Comparison of ENCODE assay signal across 8 cellular contexts in the genomic region with DNA sequence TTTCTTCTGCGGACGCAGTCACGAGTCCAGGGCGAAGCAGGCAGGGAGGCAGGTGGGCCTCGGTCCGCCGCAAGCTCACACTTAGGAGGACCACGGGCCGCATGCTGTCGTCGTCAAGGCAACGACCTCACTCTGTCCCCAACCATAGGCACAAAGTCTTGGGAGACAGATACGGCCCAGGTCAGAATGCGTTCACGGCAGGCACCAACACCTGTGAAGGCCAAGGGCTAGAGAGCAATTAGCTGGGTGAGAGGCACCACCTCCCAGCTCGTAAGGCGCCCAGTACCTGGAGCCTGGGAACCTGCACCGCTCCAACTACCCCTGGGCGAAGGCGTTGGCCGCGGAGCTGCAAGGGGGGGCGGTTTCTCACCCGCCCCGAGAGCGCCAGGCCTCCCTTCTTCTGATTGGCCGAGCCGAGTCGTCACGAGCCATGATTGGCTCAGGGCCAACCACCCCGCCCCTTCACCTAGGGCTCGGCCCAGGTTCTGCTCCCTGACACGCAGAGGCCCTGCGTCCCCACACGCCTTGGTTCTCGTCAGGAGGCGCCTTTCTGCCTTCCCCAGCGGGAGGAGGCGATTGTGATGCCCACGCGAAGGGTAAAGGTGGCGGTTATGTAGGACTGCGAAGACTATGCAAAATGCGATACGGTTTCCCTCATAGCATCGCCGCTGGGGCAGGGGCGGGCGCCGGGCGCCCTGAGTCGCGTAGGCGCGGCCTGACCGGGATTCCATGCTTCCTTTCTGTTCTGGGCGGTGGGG. TPM values are rescaled to one million over a fixed set of nuclear protein-coding genes. Genes with fewer than 3 reads are reported as not detected.
A peak's percentile ranks its signal among the peaks of the same experiment; 100 is the strongest.
DNase-seq lines count a peak whose midpoint lies in the region; ATAC-seq and TF ChIP-seq lines count a peak whose summit lies in the region.

Gene CDKL2, minus strand, starts transcription at position 355 of the 758 bp plus-strand sequence. CDS start 4,540 bp downstream, outside the sequence.

- intact Hi-C loops in MCF 10A (cut with micrococcal nuclease), result no loop called here

- POLR2A ChIA-PET in MCF 10A (lab: Yijun Ruan, JAX), result interaction anchor here (1.2 kb wide), 1 partner anchor 43 kb away, joined by 3 read pairs; the partner anchor contains the start of gene G3BP2

- no peaks in the 10 kb centered on the region for H3K36me3 ChIP-seq in skeletal muscle satellite cell (ENCODE audit: insufficient read depth, low read length)

- H3K4me2 ChIP-seq in skeletal muscle satellite cell (ENCODE audit: low read length), result peak within 1 kb of the TSS; percentile 90

- H3K4me1 Mint-ChIP-seq in MCF 10A (ENCODE audit: insufficient read depth, unreplicated experiment), result no peaks in the 10 kb centered on the region

- CTCF ChIA-PET in MCF 10A (lab: Yijun Ruan, JAX), result no interaction called here

- no peaks in the 10 kb centered on the region for H3K9me3 Mint-ChIP-seq in MCF 10A (ENCODE audit: unreplicated experiment)

- DNase-seq in DMS79 treated with DMSO at 0.1 percent for 48 hours (lab: John Stamatoyannopoulos, UW) (peak; percentile 81), NCI-H1092 (lab: John Stamatoyannopoulos, UW) (peak; percentile 87), MCF 10A (ENCODE audit: unreplicated experiment) (no peak), OCI-M2 (lab: John Stamatoyannopoulos, UW; ENCODE audit: unreplicated experiment) (no peak)

- no peaks in the 10 kb centered on the region for H3K36me3 Mint-ChIP-seq in MCF 10A (ENCODE audit: insufficient read depth, unreplicated experiment)

- H3K27ac ChIP-seq in VCaP, result peak within 1 kb of the TSS; percentile 55

- peak; percentile 99 for ATAC-seq in GM21825 (IDR thresholded peaks at IDR 0.05; ENCODE audit: unreplicated experiment)

- no peak within 1 kb of the TSS for H3K9ac ChIP-seq in skeletal muscle satellite cell (ENCODE audit: low read depth, low read length)

- no peak within 1 kb of the TSS for H3K27ac Mint-ChIP-seq in MCF 10A (ENCODE audit: low read depth, unreplicated experiment)

- no peaks in the 10 kb centered on the region for H3K27me3 Mint-ChIP-seq in MCF 10A (ENCODE audit: insufficient read depth, unreplicated experiment)

- H3K9me3 ChIP-seq in iPS-18c (ENCODE audit: control insufficient read depth, insufficient read depth, low read length) (no peaks in the 10 kb centered on the region), skeletal muscle satellite cell (replicated peaks; ENCODE audit: low read length) (no peaks in the 10 kb centered on the region)

- H3K4me3 Mint-ChIP-seq in MCF 10A (ENCODE audit: unreplicated experiment), result peak within 1 kb of the TSS; percentile 55

- no peaks in the 10 kb centered on the region for H3K27me3 ChIP-seq in skeletal muscle satellite cell (ENCODE audit: control insufficient read depth, insufficient read depth, low read length)

- no TSS peak for BruUV-seq in MCF 10A (replicated peaks; lab: Mats Ljungman, UMichigan)

- no peak for TF ChIP-seq CTCF in VCaP (conservative IDR thresholded peaks at IDR 0.05)
- no peak for TF ChIP-seq CTCF in MCF 10A (IDR thresholded peaks at IDR 0.05; ENCODE audit: unreplicated experiment)

- H3K4me3 ChIP-seq in iPS-18c (ENCODE audit: insufficient read depth, low read depth, low read length), result peak within 1 kb of the TSS; percentile 68
- H3K4me3 ChIP-seq in skeletal muscle satellite cell (ENCODE audit: low read length), result peak within 1 kb of the TSS; percentile 72

- peaks cover 20% of the 10 kb centered on the region for H3K4me1 ChIP-seq in skeletal muscle satellite cell (ENCODE audit: control insufficient read depth, insufficient read depth, low read length)

RNA-seq across cellular contexts. Expression of gene CDKL2, which starts in this region (rescaled TPM):
- total RNA-seq in MCF 10A (2022), result 0.39 and 0.42 TPM in 2 replicates
- under 0.01 and 0.25 TPM in 2 replicates for total RNA-seq in skeletal muscle satellite cell (2012; rRNA removed)

Comparison
In these comparisons a context has a peak if more than half of its experiments do, and no peak if none do; other contexts are left out.
1. DNase-seq: peak in DMS79 treated with DMSO at 0.1 percent for 48 hours (single experiment) and NCI-H1092 (single experiment); none in MCF 10A (single experiment) and OCI-M2 (single experiment).